ENCODE assay signal across 15 cellular contexts in genomic region chr7:148232784-148233183, GRCh38.
A peak's percentile ranks its signal among the peaks of the same experiment; 100 is the strongest.
DNase-seq lines count a peak whose midpoint lies in the region; ATAC-seq and TF ChIP-seq lines count a peak whose summit lies in the region.
"Had no signal": no experiment of that assay in that cellular context is flagged by ENCODE, and none has a peak within 500 bp of the region (broad histone marks: within the 10 kb centered on the region; RNA-seq: fewer than 3 reads in every experiment).

No MANE protein-coding gene starts in this region.

- intact Hi-C loops in adrenal gland (cut with DNase I): no loop called here
- intact Hi-C loops in left ventricle myocardium inferior (cut with micrococcal nuclease): no loop called here
- intact Hi-C loops in testis (cut with DNase I; ENCODE audit: low total_unique reads): no loop called here

- H3K27me3 ChIP-seq in adrenal gland (no peaks in the 10 kb centered on the region), left ventricle myocardium inferior (ENCODE audit: low read depth) (no peaks in the 10 kb centered on the region), testis (no peaks in the 10 kb centered on the region)
- H3K27me3 ChIP-seq: BE2C had no signal

- H3K4me1 ChIP-seq in adrenal gland (replicated peaks in 1 of 2): no peaks in the 10 kb centered on the region
- H3K4me1 ChIP-seq in left ventricle myocardium inferior: peaks cover 14% of the 10 kb centered on the region
- peaks cover 21% of the 10 kb centered on the region for H3K4me1 ChIP-seq in testis
- H3K4me1 ChIP-seq: BE2C, Caco-2 had no signal

- no peak for TF ChIP-seq CTCF in adrenal gland (IDR thresholded peaks at IDR 0.05)
- TF ChIP-seq CTCF in left ventricle myocardium inferior (IDR thresholded peaks at IDR 0.05; ENCODE audit: borderline replicate concordance): no peak
- no peak for TF ChIP-seq CTCF in testis (IDR thresholded peaks at IDR 0.05)

- 40 to 50% (median 46%) methylated on average over 3 of the region's 3 CpGs for WGBS in adrenal gland, 4 donors
- WGBS in testis, 2 donors: 34 to 38% methylated on average over 3 of the region's 3 CpGs

- ATAC-seq in HG03095 (IDR thresholded peaks at IDR 0.05; ENCODE audit: unreplicated experiment): no peak
- ATAC-seq: GM23338, HepG2 had no signal

- H3K36me3 ChIP-seq in adrenal gland (replicated peaks in 1 of 2) (no peaks in the 10 kb centered on the region), left ventricle myocardium inferior (no peaks in the 10 kb centered on the region), testis (ENCODE audit: low read depth, missing control alignments) (no peaks in the 10 kb centered on the region)
- H3K36me3 ChIP-seq: BE2C had no signal

- H3K9me3 ChIP-seq in adrenal gland (replicated peaks in 1 of 3) (no peaks in the 10 kb centered on the region), left ventricle myocardium inferior (replicated peaks) (no peaks in the 10 kb centered on the region), testis (no peaks in the 10 kb centered on the region)
- H3K9me3 ChIP-seq: BE2C, Caco-2 had no signal

- DNase-seq in adrenal gland (peak in 5 of 7 donors; percentile 23 to 42 (median 31)), cerebellum (ENCODE audit: low spot score) (peak; percentile 30), left ventricle myocardium inferior (no peak), testis (peak; percentile 77), NCI-H1694 (lab: John Stamatoyannopoulos, UW) (no peak), NCI-H1048 (lab: John Stamatoyannopoulos, UW) (no peak)
- DNase-seq: ACHN; BE2C; Caco-2; CD4-positive, CD25-positive, alpha-beta regulatory T cell; GDM1; HCEC 1CT had no signal

- H3K4me3 ChIP-seq in adrenal gland (no peak overlapping the region), left ventricle myocardium inferior (no peak overlapping the region), testis (no peak overlapping the region)
- H3K4me3 ChIP-seq: GM23338 had no signal

- H3K27ac ChIP-seq in adrenal gland (no peak overlapping the region), left ventricle myocardium inferior (replicated peaks) (peak overlapping the region; percentile 38), testis (peak overlapping the region; percentile 31 to 39)

- TF ChIP-seq POLR2A in adrenal gland (IDR thresholded peaks at IDR 0.05): no peak
- no peak for TF ChIP-seq POLR2A in testis (IDR thresholded peaks at IDR 0.05)

Comparison
In these comparisons a context has a peak if more than half of its experiments do, and no peak if none do; other contexts are left out.
1. DNase-seq: peak in adrenal gland (5 of 7), cerebellum (single experiment) and testis (single experiment); none in left ventricle myocardium inferior (single experiment), NCI-H1694 (single experiment) and NCI-H1048 (single experiment).
2. H3K27ac ChIP-seq: peak in left ventricle myocardium inferior (single experiment) and testis (2 of 2); none in adrenal gland (0 of 5).